Comparison of ENCODE assay signal across 22 cellular contexts in genomic region chr5:124220418-124220817, GRCh38.
DNase-seq lines count a peak whose midpoint lies in the region; ATAC-seq, FAIRE-seq and TF ChIP-seq lines count a peak whose summit lies in the region.
"Had no signal": no experiment of that assay in that cellular context is flagged by ENCODE, and none has a peak within 500 bp of the region (broad histone marks: within the 10 kb centered on the region; RNA-seq: fewer than 3 reads in every experiment).

No MANE protein-coding gene starts in this region.

- H3K4me3 Mint-ChIP-seq in neural crest cell, result no peak overlapping the region
- H3K4me3 Mint-ChIP-seq: B cell; CD4-positive, alpha-beta T cell; CD8-positive, alpha-beta T cell had no signal

- TF ChIP-seq POLR2A in A549 (IDR thresholded peaks at IDR 0.05; ENCODE audit: low read length), result no peak
- no peak for TF ChIP-seq POLR2A in IMR-90 (IDR thresholded peaks at IDR 0.05; ENCODE audit: low read depth, low read length)
- TF ChIP-seq POLR2A in K562 (conservative IDR thresholded peaks at IDR 0.05), result no peak

- H3K4me3 ChIP-seq in A549 (no peak overlapping the region), IMR-90 (ENCODE audit: insufficient read depth, low read depth, low read length) (no peak overlapping the region), K562 (no peak overlapping the region)
- H3K4me3 ChIP-seq: BLaER1 treated with 17β-estradiol and CSF1 and Interleukin-3, amounts not matched to agents 10 nM and 100 nM had no signal

- H3K4me1 ChIP-seq in A549 (no peaks in the 10 kb centered on the region), IMR-90 (ENCODE audit: control insufficient read depth, insufficient read depth, low read length) (no peaks in the 10 kb centered on the region), K562 (replicated peaks in 1 of 2; ENCODE audit: control insufficient read depth in 2 of 2, insufficient read depth in 2 of 2, low read length in 2 of 2) (no peaks in the 10 kb centered on the region)
- H3K4me1 ChIP-seq: BLaER1 treated with 17β-estradiol and CSF1 and Interleukin-3, amounts not matched to agents 10 nM and 100 nM; Caco-2 had no signal

- H3K27me3 ChIP-seq in IMR-90 (ENCODE audit: control insufficient read depth, insufficient read depth, low read length) (no peaks in the 10 kb centered on the region), K562 (ENCODE audit: control insufficient read depth in 2 of 2, insufficient read depth in 2 of 2, low read length in 2 of 2) (no peaks in the 10 kb centered on the region)
- H3K27me3 ChIP-seq: BLaER1 treated with 17β-estradiol and CSF1 and Interleukin-3, amounts not matched to agents 10 nM and 100 nM had no signal

- no peak overlapping the region for H2BK15ac ChIP-seq in IMR-90 (ENCODE audit: low read depth, low read length)

- H2AFZ ChIP-seq in IMR-90 (replicated peaks; ENCODE audit: low read length, poor library complexity) (no peak overlapping the region), K562 (ENCODE audit: low read depth, low read length) (no peak overlapping the region)

- H3K4me1 Mint-ChIP-seq in neural crest cell, result peaks cover 10% of the 10 kb centered on the region
- H3K4me1 Mint-ChIP-seq: B cell had no signal

- H3K4ac ChIP-seq in IMR-90 (ENCODE audit: low read depth, low read length), result no peak overlapping the region

- no peak overlapping the region for H3K56ac ChIP-seq in IMR-90 (ENCODE audit: extremely low read depth, insufficient read depth, low read length)

- no peak overlapping the region for H4K5ac ChIP-seq in IMR-90 (ENCODE audit: low read depth, low read length)

- FAIRE-seq in A549 (lab: Jason Lieb, UNC) (no peak), K562 (lab: Jason Lieb, UNC) (no peak)
- FAIRE-seq: D721Med, G401.6, GM12891 had no signal

- no peak overlapping the region for H2BK5ac ChIP-seq in IMR-90 (ENCODE audit: low read depth, low read length, poor library complexity, severe bottlenecking)

- in situ Hi-C loops in IMR-90 (cut with MboI; ENCODE audit: low sequenced_read_pairs) (no loop called here), K562 (cut with MboI) (no loop called here)

- 53% methylated on average over 2 of the region's 2 CpGs for WGBS in A549 (ENCODE audit: missing lambda C conversion rate)
- 83% methylated on average over 1 of the region's 2 CpGs; no CpG with 5 or more reads in 1 of the 2 experiments for WGBS in IMR-90 (ENCODE audit: extremely low coverage in 2 of 2, insufficient read length in 1 of 2), 2 experiments
- WGBS in K562 (ENCODE audit: insufficient coverage, low coverage, missing lambda C conversion rate), result 5% methylated on average over 2 of the region's 2 CpGs

- H2BK120ac ChIP-seq in IMR-90 (ENCODE audit: low read depth, low read length), result no peak overlapping the region

- H3K9ac ChIP-seq in IMR-90 (ENCODE audit: low read depth, low read length) (no peak overlapping the region), K562 (ENCODE audit: insufficient read depth in 1 of 2, low read depth in 2 of 2, low read length in 2 of 2) (no peak overlapping the region)
- H3K9ac ChIP-seq: BLaER1 treated with 17β-estradiol and CSF1 and Interleukin-3, amounts not matched to agents 10 nM and 100 nM had no signal

- no peak overlapping the region for H3K18ac ChIP-seq in IMR-90 (ENCODE audit: low read depth, low read length)

- no peak overlapping the region for H2AK9ac ChIP-seq in IMR-90 (replicated peaks; ENCODE audit: low read depth, low read length, poor library complexity)

- H3K36me3 Mint-ChIP-seq in neural crest cell (ENCODE audit: low read depth), result peaks cover 16% of the 10 kb centered on the region
- H3K36me3 Mint-ChIP-seq: CD8-positive, alpha-beta T cell had no signal

- no peaks in the 10 kb centered on the region for H3K9me1 ChIP-seq in IMR-90 (ENCODE audit: insufficient read depth, low read length)
- no peaks in the 10 kb centered on the region for H3K9me1 ChIP-seq in K562 (ENCODE audit: control insufficient read depth, insufficient read depth, low read length)

- H3K79me2 ChIP-seq in K562 (ENCODE audit: control insufficient read depth, insufficient read depth, low read length), result no peaks in the 10 kb centered on the region

- H3K14ac ChIP-seq in IMR-90 (replicated peaks; ENCODE audit: low read depth, low read length), result no peak overlapping the region

- no peaks in the 10 kb centered on the region for H4K20me1 ChIP-seq in IMR-90 (ENCODE audit: insufficient read depth, low read length)
- no peaks in the 10 kb centered on the region for H4K20me1 ChIP-seq in K562 (replicated peaks; ENCODE audit: control insufficient read depth, insufficient read depth, low read length)
- H4K20me1 ChIP-seq: BLaER1 treated with 17β-estradiol and CSF1 and Interleukin-3, amounts not matched to agents 10 nM and 100 nM had no signal

- no peak overlapping the region for H4K8ac ChIP-seq in IMR-90 (ENCODE audit: low read depth in 2 of 2, low read length in 2 of 2)

- intact Hi-C loops in IMR-90 (cut with micrococcal nuclease) (no loop called here), K562 (cut with micrococcal nuclease) (no loop called here), head of caudate nucleus (cut with DNase I) (no loop called here)

- POLR2A ChIA-PET in A549 (lab: Yijun Ruan, JAX), result no interaction called here
- POLR2A ChIA-PET in IMR-90 (lab: Charles Lee; ENCODE audit: unreplicated experiment), result no interaction called here
- POLR2A ChIA-PET in K562 (lab: Yijun Ruan, JAX), result no interaction called here

- ATAC-seq in A549, result no peak
- ATAC-seq in IMR-90 (ENCODE audit: low read depth), result no peak
- no peak for ATAC-seq in K562
- ATAC-seq: CD8-positive, alpha-beta T cell had no signal

- no peak overlapping the region for H3K4me2 ChIP-seq in A549
- no peak overlapping the region for H3K4me2 ChIP-seq in IMR-90 (ENCODE audit: low read depth, low read length)
- no peak overlapping the region for H3K4me2 ChIP-seq in K562 (ENCODE audit: insufficient read depth, low read length)
- H3K4me2 ChIP-seq: BLaER1 treated with 17β-estradiol and CSF1 and Interleukin-3, amounts not matched to agents 10 nM and 100 nM had no signal

- H3K23ac ChIP-seq in IMR-90 (ENCODE audit: low read depth, low read length), result no peak overlapping the region

- H4K91ac ChIP-seq in IMR-90 (ENCODE audit: insufficient read depth, low read depth, low read length), result no peak overlapping the region

- peaks cover 8% of the 10 kb centered on the region for H3K9me3 Mint-ChIP-seq in neural crest cell

- TF ChIP-seq EP300 in A549 (IDR thresholded peaks at IDR 0.05), result no peak
- no peak for TF ChIP-seq EP300 in K562 (IDR thresholded peaks at IDR 0.05; ENCODE audit: low read length)

- dilution Hi-C loops in IMR-90 (cut with HindIII; ENCODE audit: low sequenced_read_pairs, unreplicated experiment), result no loop called here

- no peak overlapping the region for H2AK5ac ChIP-seq in IMR-90 (ENCODE audit: low read depth, low read length)

- H3K27ac ChIP-seq in A549 (no peak overlapping the region), IMR-90 (ENCODE audit: insufficient read depth, low read length) (no peak overlapping the region), K562 (ENCODE audit: extremely low read depth, low read depth, low read length) (no peak overlapping the region)
- H3K27ac ChIP-seq: BLaER1 treated with 17β-estradiol and CSF1 and Interleukin-3, amounts not matched to agents 10 nM and 100 nM; C4-2B had no signal

- H3K27ac Mint-ChIP-seq in neural crest cell (ENCODE audit: unreplicated experiment), result peak overlapping the region; percentile 1
- H3K27ac Mint-ChIP-seq: B cell; CD4-positive, alpha-beta T cell; CD8-positive, alpha-beta T cell had no signal

- H3K9me3 ChIP-seq in A549, result no peaks in the 10 kb centered on the region
- H3K9me3 ChIP-seq in IMR-90 (ENCODE audit: control insufficient read depth, insufficient read depth, low read length), result peaks cover 2% of the 10 kb centered on the region; the same call in 1 of the 2 replicates
- no peaks in the 10 kb centered on the region for H3K9me3 ChIP-seq in K562 (replicated peaks; ENCODE audit: control insufficient read depth, insufficient read depth, low read depth, low read length)
- H3K9me3 ChIP-seq: Caco-2 had no signal

- no peaks in the 10 kb centered on the region for H3K79me1 ChIP-seq in IMR-90 (ENCODE audit: low read depth in 1 of 2, low read length in 2 of 2)

- BruUV-seq in IMR-90 (replicated peaks; lab: Mats Ljungman, UMichigan) (no TSS peak), K562 (replicated peaks; lab: Mats Ljungman, UMichigan) (no TSS peak)

- H3K36me3 ChIP-seq in IMR-90 (ENCODE audit: control insufficient read depth, insufficient read depth, low read length) (no peaks in the 10 kb centered on the region), K562 (ENCODE audit: control insufficient read depth, insufficient read depth, low read length) (no peaks in the 10 kb centered on the region)
- H3K36me3 ChIP-seq: BLaER1 treated with 17β-estradiol and CSF1 and Interleukin-3, amounts not matched to agents 10 nM and 100 nM had no signal

- DNase-seq in A549 (ENCODE audit: low read depth in 1 of 2, low spot score in 1 of 2), result no peak
- DNase-seq in IMR-90, result no peak
- DNase-seq in K562 (ENCODE audit: extremely low read depth in 1 of 4, low spot score in 3 of 4), result no peak
- no peak for DNase-seq in neural crest cell (ENCODE audit: low read depth, low spot score)
- no peak for DNase-seq in retina
- no peak for DNase-seq in head of caudate nucleus
- DNase-seq in cortex of kidney (lab: John Stamatoyannopoulos, UW), result no peak
- no peak for DNase-seq in NCI-H2171 (lab: John Stamatoyannopoulos, UW)
- DNase-seq: 8988T; AML-193; Caco-2; Calu3; CD4-positive, alpha-beta T cell; CD8-positive, alpha-beta T cell; DMS79 treated with DMSO at 0.1 percent for 48 hours; GF-D8 had no signal

- H3K27me3 Mint-ChIP-seq in neural crest cell (ENCODE audit: low read depth), result no peaks in the 10 kb centered on the region
- H3K27me3 Mint-ChIP-seq: B cell; CD4-positive, alpha-beta T cell had no signal

- TF ChIP-seq CTCF in A549 (IDR thresholded peaks at IDR 0.05), result no peak
- TF ChIP-seq CTCF in IMR-90 (conservative IDR thresholded peaks at IDR 0.05; ENCODE audit: low read depth, low read length), result no peak
- no peak for TF ChIP-seq CTCF in K562 (IDR thresholded peaks at IDR 0.05 in 2 of 3, conservative IDR thresholded peaks at IDR 0.05 in 1 of 3; ENCODE audit: insufficient read depth in 2 of 3, low read depth in 1 of 3, low read length in 3 of 3)
- TF ChIP-seq CTCF in neural crest cell (conservative IDR thresholded peaks at IDR 0.05), result no peak

- H2BK20ac ChIP-seq in IMR-90 (ENCODE audit: low read depth, low read length), result no peak overlapping the region

- TF ChIP-seq RAD21 in A549 (conservative IDR thresholded peaks at IDR 0.05 in 1 of 2, IDR thresholded peaks at IDR 0.05 in 1 of 2) (no peak), IMR-90 (IDR thresholded peaks at IDR 0.05; ENCODE audit: low read length) (no peak), K562 (CRISPR knock-in tag; conservative IDR thresholded peaks at IDR 0.05 in 1 of 2, IDR thresholded peaks at IDR 0.05 in 1 of 2) (no peak)

- CTCF ChIA-PET in A549 (lab: Yijun Ruan, JAX), result no interaction called here
- CTCF ChIA-PET in IMR-90 (lab: Yijun Ruan, JAX), result no interaction called here
- CTCF ChIA-PET in K562 (lab: Yijun Ruan, JAX; ENCODE audit: low intra/inter-chr PET ratio), result no interaction called here

TF ChIP-seq in A549, 52 proteins besides CTCF, POLR2A, EP300 and RAD21 (continues in another document):
- TF ChIP-seq MAFK (IDR thresholded peaks at IDR 0.05; ENCODE audit: partially characterized antibody), result peak; percentile 57

Comparison
In these comparisons a context has a peak if more than half of its experiments do, and no peak if none do; other contexts are left out.
1. Of the 35 proteins assayed by ChIP-seq in both K562 and A549: peak only in K562: none; only in A549: MAFK; in both: none; in neither: 34.